Comparison of ENCODE assay signal across 19 cellular contexts in genomic region chr18:43009666-43010065, GRCh38.
"Had no signal": no experiment of that assay in that cellular context is flagged by ENCODE, and none has a peak within 500 bp of the region (broad histone marks: within the 10 kb centered on the region; RNA-seq: fewer than 3 reads in every experiment).

No MANE protein-coding gene starts in this region.

- ATAC-seq: left cardiac atrium; lower lobe of right lung; natural killer cell; stimulated activated naive B cell treated with anti-CD40 and anti-IgM and Interleukin-4, amounts not matched to agents 10 μg/mL and 1 μg/mL and 100 μg/mL, for 72 hours had no signal

- DNase-seq: dermis blood vessel endothelial cell; esophagus squamous epithelium; foreskin melanocyte; kidney; left cardiac atrium; left ventricle myocardium inferior; lower lobe of right lung; natural killer cell; posterior cingulate gyrus; sigmoid colon; stimulated activated CD4-positive, alpha-beta T cell treated with anti-CD3 and anti-CD28 coated beads, Interleukin-2, amount 100 ng/mL, for 24 hours; stimulated activated CD4-positive, alpha-beta T cell treated with anti-CD3 and anti-CD28 coated beads, Interleukin-4, amount 100 ng/mL, for 4 hours; stimulated activated naive B cell treated with anti-CD40 and anti-IgM and Interleukin-4, amounts not matched to agents 10 μg/mL and 1 μg/mL and 100 μg/mL, for 72 hours; stomach; substantia nigra; transverse colon had no signal

- H3K4me3 ChIP-seq: esophagus squamous epithelium, hepatocyte, left ventricle myocardium inferior, lower lobe of right lung, sigmoid colon, skin epidermis, stomach, thoracic aorta, transverse colon had no signal
